24 cellular contexts compared by ENCODE assay signal in genomic region chr1:89930579-89930978, GRCh38.
"Had no signal": no experiment of that assay in that cellular context is flagged by ENCODE, and none has a peak within 500 bp of the region (broad histone marks: within the 10 kb centered on the region; RNA-seq: fewer than 3 reads in every experiment).

No MANE protein-coding gene starts in this region.

- H3K9me3 Mint-ChIP-seq: activated CD8-positive, alpha-beta T cell treated with anti-CD3 and anti-CD28 coated beads for 36 hours; activated naive CD4-positive, alpha-beta T cell treated with anti-CD3 and anti-CD28 coated beads, Interleukin-2, amount 50 U/mL, for 24 hours; activated naive CD8-positive, alpha-beta T cell treated with anti-CD3 and anti-CD28 coated beads, Interleukin-2, amount 50 U/mL, for 24 hours; activated T-cell treated with anti-CD3 and anti-CD28 coated beads, Interleukin-2, amount 50 U/mL, for 4 hours; activated T-helper 2 cell treated with anti-CD3 and anti-CD28 coated beads, Interferon-gamma antibody, Interleukin-2, Interleukin-4, amounts not matched to agents 10 μg/mL and 5 μg/mL and 100 μg/mL, durations not matched to agents 14 hours and 24 hours and 36 hours; dendritic cell treated with granulocyte-macrophage colony-stimulating factor and Interleukin-4, amounts not matched to agents 40 ng/mL and 50 ng/mL, for 4 days; endodermal cell; naive B cell; stimulated activated naive CD8-positive, alpha-beta T cell treated with anti-CD3 and anti-CD28 coated beads, Interleukin-15, Interleukin-2, amounts not matched to agents 100 ng/mL and 50 ng/mL, for 24 hours had no signal

- DNase-seq: activated CD4-positive, alpha-beta T cell treated with anti-CD3 and anti-CD28 coated beads, Interleukin-2, amount 50 U/mL, for 1 hour; activated CD8-positive, alpha-beta T cell treated with anti-CD3 and anti-CD28 coated beads for 36 hours; activated naive CD8-positive, alpha-beta T cell treated with anti-CD3 and anti-CD28 coated beads, Interleukin-2, amount 50 U/mL, for 24 hours; activated T-cell treated with anti-CD3 and anti-CD28 coated beads, Interleukin-2, amount 50 U/mL, for 4 hours; amygdala; central memory CD4-positive, alpha-beta T cell; endodermal cell; foreskin keratinocyte; kidney; left colon; naive B cell; nephron progenitor cell; right lobe of liver; stimulated activated CD4-positive, alpha-beta T cell treated with anti-CD3 and anti-CD28 coated beads, Interleukin-4, amount 100 ng/mL, for 1 hour; tibial artery; upper lobe of right lung; WERI-Rb-1 had no signal

- H3K27me3 Mint-ChIP-seq: activated CD8-positive, alpha-beta T cell treated with anti-CD3 and anti-CD28 coated beads for 36 hours; activated naive CD4-positive, alpha-beta T cell treated with anti-CD3 and anti-CD28 coated beads, Interleukin-2, amount 50 U/mL, for 24 hours; activated naive CD8-positive, alpha-beta T cell treated with anti-CD3 and anti-CD28 coated beads, Interleukin-2, amount 50 U/mL, for 24 hours; dendritic cell treated with granulocyte-macrophage colony-stimulating factor and Interleukin-4, amounts not matched to agents 40 ng/mL and 50 ng/mL, for 4 days; naive B cell; stimulated activated naive CD8-positive, alpha-beta T cell treated with anti-CD3 and anti-CD28 coated beads, Interleukin-15, Interleukin-2, amounts not matched to agents 100 ng/mL and 50 ng/mL, for 24 hours had no signal

- H3K4me3 ChIP-seq: esophagus muscularis mucosa, right lobe of liver, tibial artery, upper lobe of right lung had no signal

- H3K4me1 Mint-ChIP-seq: mesothelial cell of epicardium had no signal

- H3K27ac Mint-ChIP-seq: activated CD8-positive, alpha-beta T cell treated with anti-CD3 and anti-CD28 coated beads for 36 hours; activated naive CD4-positive, alpha-beta T cell treated with anti-CD3 and anti-CD28 coated beads, Interleukin-2, amount 50 U/mL, for 24 hours; activated naive CD8-positive, alpha-beta T cell treated with anti-CD3 and anti-CD28 coated beads, Interleukin-2, amount 50 U/mL, for 24 hours; activated T-helper 2 cell treated with anti-CD3 and anti-CD28 coated beads, Interferon-gamma antibody, Interleukin-2, Interleukin-4, amounts not matched to agents 10 μg/mL and 5 μg/mL and 100 μg/mL, durations not matched to agents 14 hours and 24 hours and 36 hours; dendritic cell treated with granulocyte-macrophage colony-stimulating factor and Interleukin-4, amounts not matched to agents 40 ng/mL and 50 ng/mL, for 4 days; endodermal cell; mesothelial cell of epicardium; nephron progenitor cell; stimulated activated naive CD8-positive, alpha-beta T cell treated with anti-CD3 and anti-CD28 coated beads, Interleukin-15, Interleukin-2, amounts not matched to agents 100 ng/mL and 50 ng/mL, for 24 hours had no signal

- H3K4me1 ChIP-seq: esophagus muscularis mucosa, tibial artery, upper lobe of right lung had no signal

- H3K27ac ChIP-seq: esophagus muscularis mucosa, foreskin keratinocyte, neutrophil, right lobe of liver, tibial artery, upper lobe of right lung, WERI-Rb-1 had no signal

- H3K27me3 ChIP-seq: esophagus muscularis mucosa, foreskin keratinocyte, neutrophil, right lobe of liver, tibial artery, upper lobe of right lung had no signal

- FAIRE-seq: kidney had no signal

- H3K4me3 Mint-ChIP-seq: activated CD8-positive, alpha-beta T cell treated with anti-CD3 and anti-CD28 coated beads for 36 hours; activated naive CD4-positive, alpha-beta T cell treated with anti-CD3 and anti-CD28 coated beads, Interleukin-2, amount 50 U/mL, for 24 hours; activated naive CD8-positive, alpha-beta T cell treated with anti-CD3 and anti-CD28 coated beads, Interleukin-2, amount 50 U/mL, for 24 hours; activated T-cell treated with anti-CD3 and anti-CD28 coated beads, Interleukin-2, amount 50 U/mL, for 4 hours; dendritic cell treated with granulocyte-macrophage colony-stimulating factor and Interleukin-4, amounts not matched to agents 40 ng/mL and 50 ng/mL, for 4 days; endodermal cell; mesothelial cell of epicardium; nephron progenitor cell; stimulated activated naive CD8-positive, alpha-beta T cell treated with anti-CD3 and anti-CD28 coated beads, Interleukin-15, Interleukin-2, amounts not matched to agents 100 ng/mL and 50 ng/mL, for 24 hours had no signal

- H3K9me3 ChIP-seq: esophagus muscularis mucosa, neutrophil, right lobe of liver, tibial artery, upper lobe of right lung had no signal

- ATAC-seq: activated CD8-positive, alpha-beta T cell treated with anti-CD3 and anti-CD28 coated beads for 36 hours; activated naive CD8-positive, alpha-beta T cell treated with anti-CD3 and anti-CD28 coated beads, Interleukin-2, amount 50 U/mL, for 24 hours; activated T-cell treated with anti-CD3 and anti-CD28 coated beads, Interleukin-2, amount 50 U/mL, for 4 hours; foreskin keratinocyte; left colon; right lobe of liver; upper lobe of right lung had no signal
